In the genomic region with DNA sequence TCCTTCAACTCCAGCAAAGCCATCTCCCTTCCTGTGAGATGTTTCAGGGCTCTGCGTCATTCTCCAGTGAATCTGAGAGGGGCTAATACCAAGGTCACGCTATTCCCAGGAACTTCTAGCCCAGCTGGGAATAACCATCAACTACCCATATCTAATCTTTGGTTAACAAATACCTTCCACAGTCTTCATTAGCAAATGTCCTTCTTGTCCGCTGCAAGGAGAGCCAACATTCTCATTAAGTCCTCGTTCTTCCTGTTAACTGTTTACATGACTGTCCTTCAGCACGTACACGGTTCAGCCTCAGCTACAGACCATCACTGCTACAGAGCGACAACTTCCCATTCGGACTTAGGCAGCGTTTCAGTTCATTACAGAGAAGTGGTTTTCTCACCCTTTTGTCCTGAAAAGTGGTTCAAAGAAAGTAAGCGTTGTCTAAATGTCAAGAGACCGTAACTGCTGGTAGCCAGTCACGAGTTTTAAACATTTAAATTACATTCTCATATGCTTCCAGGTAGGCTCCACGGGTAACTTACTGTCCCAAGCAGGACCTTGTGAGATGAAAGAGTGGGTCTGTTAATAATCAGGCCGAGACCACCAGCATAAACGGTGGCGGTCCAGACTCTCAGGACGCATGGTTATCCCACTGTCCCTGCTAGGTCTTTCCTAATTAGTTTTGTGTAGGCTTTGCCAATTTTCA, we compare ENCODE assay signal across 1 cellular context.
TF ChIP-seq lines count a peak whose summit lies in the region.

No MANE protein-coding gene starts in this region.

TF ChIP-seq in K562, 482 proteins besides CTCF, POLR2A, EP300 and RAD21 (continued from another document):
- TF ChIP-seq ZNF431 (CRISPR knock-in tag; IDR thresholded peaks at IDR 0.05) (no peak), MTA2 (IDR thresholded peaks at IDR 0.05; ENCODE audit: low read depth) (no peak)
- TF ChIP-seq, protein P1, sequence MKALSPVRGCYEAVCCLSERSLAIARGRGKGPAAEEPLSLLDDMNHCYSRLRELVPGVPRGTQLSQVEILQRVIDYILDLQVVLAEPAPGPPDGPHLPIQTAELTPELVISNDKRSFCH (CRISPR knock-in tag; IDR thresholded peaks at IDR 0.05) = no peak
- TF ChIP-seq, protein P1 (tag; IDR thresholded peaks at IDR 0.05) = no peak
